18 cellular contexts compared by ENCODE assay signal in the genomic region with DNA sequence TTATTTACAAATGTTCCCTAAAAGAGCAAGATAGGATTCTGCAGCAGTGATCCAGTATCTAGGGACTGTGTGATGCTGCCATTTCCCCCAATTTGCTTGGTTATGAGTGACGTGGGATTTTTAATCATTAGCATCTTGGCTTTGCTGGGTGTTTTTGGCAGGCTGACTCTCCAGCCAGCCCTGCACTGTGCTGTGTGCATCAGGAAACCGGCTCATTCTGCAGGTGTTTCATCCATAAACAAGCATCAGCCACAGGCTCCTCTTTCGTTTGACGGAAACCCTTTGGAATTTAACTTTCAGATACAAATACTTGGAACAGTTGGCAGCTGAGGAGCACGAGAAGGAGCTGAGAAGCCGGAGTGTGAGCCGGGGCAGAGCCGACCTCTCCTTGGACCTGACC.
DNase-seq lines count a peak whose midpoint lies in the region; TF ChIP-seq lines count a peak whose summit lies in the region.
"Had no signal": no experiment of that assay in that cellular context is flagged by ENCODE, and none has a peak within 500 bp of the region (broad histone marks: within the 10 kb centered on the region; RNA-seq: fewer than 3 reads in every experiment).

No MANE protein-coding gene starts in this region.

- H3K4me3 Mint-ChIP-seq in Caco-2 (ENCODE audit: unreplicated experiment): no peak overlapping the region
- H3K4me3 Mint-ChIP-seq: activated naive CD8-positive, alpha-beta T cell had no signal

- peaks cover 18% of the 10 kb centered on the region for H3K27me3 Mint-ChIP-seq in Caco-2 (ENCODE audit: insufficient read depth, unreplicated experiment)

- TF ChIP-seq EP300 in SK-N-SH (IDR thresholded peaks at IDR 0.05; ENCODE audit: borderline replicate concordance in 1 of 2, low read depth in 1 of 2, low read length in 1 of 2): 0 out of 4 replicates have a peak, but pooled peaks of 1 of the 2 experiments have one; percentile 17
- no peak for TF ChIP-seq EP300 in suprapubic skin (IDR thresholded peaks at IDR 0.05)

- no peaks in the 10 kb centered on the region for H3K79me2 ChIP-seq in SK-N-SH (ENCODE audit: insufficient read depth)
- H3K79me2 ChIP-seq: parathyroid adenoma had no signal

- H3K4me2 ChIP-seq in SK-N-SH: peak overlapping the region; percentile 43

- H3K9me3 ChIP-seq in SK-N-SH (no peaks in the 10 kb centered on the region), suprapubic skin (no peaks in the 10 kb centered on the region), Caco-2 (no peaks in the 10 kb centered on the region)

- H3K9ac ChIP-seq in SK-N-SH: peak overlapping the region; percentile 27; the same call in 1 of the 2 replicates
- H3K9ac ChIP-seq: parathyroid adenoma had no signal

- H3K27me3 ChIP-seq in SK-N-SH (ENCODE audit: insufficient read depth): no peaks in the 10 kb centered on the region
- no peaks in the 10 kb centered on the region for H3K27me3 ChIP-seq in suprapubic skin
- no peaks in the 10 kb centered on the region; the same call in 1 of the 2 replicates for H3K27me3 ChIP-seq in Caco-2 (replicated peaks; ENCODE audit: control insufficient read depth, insufficient read depth, low read length)

- WGBS in SK-N-SH (ENCODE audit: low lambda C conversion rate): 45% methylated on average over 6 of the region's 8 CpGs
- 38% methylated on average over 8 of the region's 8 CpGs for WGBS in suprapubic skin

- TF ChIP-seq CTCF in SK-N-SH (IDR thresholded peaks at IDR 0.05) (no peak), suprapubic skin (IDR thresholded peaks at IDR 0.05) (no peak), Caco-2 (IDR thresholded peaks at IDR 0.05; ENCODE audit: insufficient read depth in 1 of 2, low read depth in 1 of 2, low read length in 1 of 2, severe bottlenecking in 1 of 2, unreplicated experiment in 1 of 2) (no peak)

- H3F3A ChIP-seq in SK-N-SH (replicated peaks; ENCODE audit: insufficient read depth): peaks cover 14% of the 10 kb centered on the region

- H3K4me1 ChIP-seq in SK-N-SH (ENCODE audit: control insufficient read depth in 1 of 2, insufficient read depth in 2 of 2, low read depth in 1 of 2, low read length in 1 of 2): peaks cover 0 to 31% of the 10 kb centered on the region in 2 experiments; a peak in 2 of 4 replicates
- H3K4me1 ChIP-seq in suprapubic skin: peaks cover 30% of the 10 kb centered on the region
- no peaks in the 10 kb centered on the region for H3K4me1 ChIP-seq in Caco-2
- H3K4me1 ChIP-seq: parathyroid adenoma had no signal

- H3K36me3 ChIP-seq in SK-N-SH (replicated peaks in 1 of 2; ENCODE audit: control insufficient read depth in 1 of 2, insufficient read depth in 2 of 2, low read length in 1 of 2): peaks cover 0 to 2% of the 10 kb centered on the region in 2 experiments
- H3K36me3 ChIP-seq in suprapubic skin: no peaks in the 10 kb centered on the region
- no peaks in the 10 kb centered on the region for H3K36me3 ChIP-seq in Caco-2 (ENCODE audit: control insufficient read depth, insufficient read depth, low read length)

- POLR2A ChIA-PET in SK-N-SH (lab: Yijun Ruan, JAX): no interaction called here
- POLR2A ChIA-PET in Caco-2 (lab: Charles Lee): no interaction called here

- BruUV-seq in Caco-2 (replicated peaks; lab: Mats Ljungman, UMichigan): no TSS peak

- H3K9me3 Mint-ChIP-seq in Caco-2 (ENCODE audit: unreplicated experiment): no peaks in the 10 kb centered on the region

- H2AFZ ChIP-seq in SK-N-SH (ENCODE audit: low read depth): no peak overlapping the region
- H2AFZ ChIP-seq: parathyroid adenoma had no signal

- H3K4me1 Mint-ChIP-seq in Caco-2 (ENCODE audit: low read depth, unreplicated experiment): no peaks in the 10 kb centered on the region

- no peak for TF ChIP-seq RAD21 in SK-N-SH (IDR thresholded peaks at IDR 0.05; ENCODE audit: low read length)

- peak overlapping the region; percentile 71 to 83 for H3K27ac ChIP-seq in SK-N-SH (ENCODE audit: low read depth in 2 of 2, low read length in 1 of 2)
- H3K27ac ChIP-seq in suprapubic skin: peak overlapping the region; percentile 31
- H3K27ac ChIP-seq: C4-2B, foreskin keratinocyte, parathyroid adenoma had no signal

- no peaks in the 10 kb centered on the region for H4K20me1 ChIP-seq in SK-N-SH (ENCODE audit: insufficient read depth)

- no peak for TF ChIP-seq POLR2A in suprapubic skin (IDR thresholded peaks at IDR 0.05)

- peak; percentile 65 for DNase-seq in EL
- peak; percentile 35 for DNase-seq in SK-N-SH
- DNase-seq in fibroblast of peridontal ligament (ENCODE audit: extremely low read depth): peak; percentile 71
- no peak for DNase-seq in suprapubic skin (ENCODE audit: low spot score in 2 of 2)
- DNase-seq in middle frontal gyrus (ENCODE audit: extremely low spot score, low spot score): no peak
- DNase-seq in Caco-2: no peak
- no peak for DNase-seq in NCI-H2171 (lab: John Stamatoyannopoulos, UW)
- DNase-seq: activated CD4-positive, alpha-beta T cell treated with anti-CD3 and anti-CD28 coated beads, Interleukin-2, amount 50 U/mL, for 1 hour; activated T-cell treated with anti-CD3 and anti-CD28 coated beads for 4 hours; foreskin keratinocyte; NCI-H1092 treated with DMSO at 0.1 percent for 48 hours; NCI-H2107; NCI-H69; small intestine; stimulated activated CD4-positive, alpha-beta T cell treated with anti-CD3 and anti-CD28 coated beads, Interleukin-4, amount 100 ng/mL, for 24 hours had no signal

- H3K9me2 ChIP-seq in SK-N-SH: no peaks in the 10 kb centered on the region

- no peaks in the 10 kb centered on the region for H3K36me3 Mint-ChIP-seq in Caco-2 (ENCODE audit: insufficient read depth, unreplicated experiment)
- H3K36me3 Mint-ChIP-seq: activated naive CD8-positive, alpha-beta T cell had no signal

- CTCF ChIA-PET in SK-N-SH (lab: Yijun Ruan, JAX): interaction anchor here (0.6 to 1.8 kb wide), 3 partner anchors 9 to 65 kb away, joined by 3 to 9 read pairs (median 3); no protein-coding TSS in a partner anchor
- CTCF ChIA-PET in Caco-2 (lab: Charles Lee): no interaction called here

- peak overlapping the region; percentile 16 to 33; a peak in 2 of 4 replicates for H3K4me3 ChIP-seq in SK-N-SH (ENCODE audit: low read depth in 2 of 2, low read length in 1 of 2)
- H3K4me3 ChIP-seq in suprapubic skin: peak overlapping the region; percentile 15
- no peak overlapping the region for H3K4me3 ChIP-seq in Caco-2 (ENCODE audit: low read depth, low read length)

- intact Hi-C loops in Caco-2 (cut with micrococcal nuclease; ENCODE audit: unreplicated experiment): no loop called here

- no peak overlapping the region for H3K27ac Mint-ChIP-seq in Caco-2 (ENCODE audit: unreplicated experiment)
- H3K27ac Mint-ChIP-seq: activated naive CD8-positive, alpha-beta T cell had no signal

TF ChIP-seq in SK-N-SH, 30 proteins besides CTCF, POLR2A, EP300 and RAD21:
- no peak for TF ChIP-seq TAF1 (IDR thresholded peaks at IDR 0.05; ENCODE audit: borderline replicate concordance, low read depth, low read length)
- TF ChIP-seq, protein P1, sequence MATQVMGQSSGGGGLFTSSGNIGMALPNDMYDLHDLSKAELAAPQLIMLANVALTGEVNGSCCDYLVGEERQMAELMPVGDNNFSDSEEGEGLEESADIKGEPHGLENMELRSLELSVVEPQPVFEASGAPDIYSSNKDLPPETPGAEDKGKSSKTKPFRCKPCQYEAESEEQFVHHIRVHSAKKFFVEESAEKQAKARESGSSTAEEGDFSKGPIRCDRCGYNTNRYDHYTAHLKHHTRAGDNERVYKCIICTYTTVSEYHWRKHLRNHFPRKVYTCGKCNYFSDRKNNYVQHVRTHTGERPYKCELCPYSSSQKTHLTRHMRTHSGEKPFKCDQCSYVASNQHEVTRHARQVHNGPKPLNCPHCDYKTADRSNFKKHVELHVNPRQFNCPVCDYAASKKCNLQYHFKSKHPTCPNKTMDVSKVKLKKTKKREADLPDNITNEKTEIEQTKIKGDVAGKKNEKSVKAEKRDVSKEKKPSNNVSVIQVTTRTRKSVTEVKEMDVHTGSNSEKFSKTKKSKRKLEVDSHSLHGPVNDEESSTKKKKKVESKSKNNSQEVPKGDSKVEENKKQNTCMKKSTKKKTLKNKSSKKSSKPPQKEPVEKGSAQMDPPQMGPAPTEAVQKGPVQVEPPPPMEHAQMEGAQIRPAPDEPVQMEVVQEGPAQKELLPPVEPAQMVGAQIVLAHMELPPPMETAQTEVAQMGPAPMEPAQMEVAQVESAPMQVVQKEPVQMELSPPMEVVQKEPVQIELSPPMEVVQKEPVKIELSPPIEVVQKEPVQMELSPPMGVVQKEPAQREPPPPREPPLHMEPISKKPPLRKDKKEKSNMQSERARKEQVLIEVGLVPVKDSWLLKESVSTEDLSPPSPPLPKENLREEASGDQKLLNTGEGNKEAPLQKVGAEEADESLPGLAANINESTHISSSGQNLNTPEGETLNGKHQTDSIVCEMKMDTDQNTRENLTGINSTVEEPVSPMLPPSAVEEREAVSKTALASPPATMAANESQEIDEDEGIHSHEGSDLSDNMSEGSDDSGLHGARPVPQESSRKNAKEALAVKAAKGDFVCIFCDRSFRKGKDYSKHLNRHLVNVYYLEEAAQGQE (IDR thresholded peaks at IDR 0.05; ENCODE audit: low read depth, low read length): no peak
- TF ChIP-seq TEAD4 (IDR thresholded peaks at IDR 0.05; ENCODE audit: borderline replicate concordance, insufficient read depth): 0 out of 2 replicates have a peak, but pooled peaks have one; percentile 17
- TF ChIP-seq FOXJ3 (CRISPR knock-in tag; IDR thresholded peaks at IDR 0.05): no peak
- peak; percentile 48 for TF ChIP-seq NFIC (IDR thresholded peaks at IDR 0.05; ENCODE audit: borderline replicate concordance)
- TF ChIP-seq, protein P2, sequence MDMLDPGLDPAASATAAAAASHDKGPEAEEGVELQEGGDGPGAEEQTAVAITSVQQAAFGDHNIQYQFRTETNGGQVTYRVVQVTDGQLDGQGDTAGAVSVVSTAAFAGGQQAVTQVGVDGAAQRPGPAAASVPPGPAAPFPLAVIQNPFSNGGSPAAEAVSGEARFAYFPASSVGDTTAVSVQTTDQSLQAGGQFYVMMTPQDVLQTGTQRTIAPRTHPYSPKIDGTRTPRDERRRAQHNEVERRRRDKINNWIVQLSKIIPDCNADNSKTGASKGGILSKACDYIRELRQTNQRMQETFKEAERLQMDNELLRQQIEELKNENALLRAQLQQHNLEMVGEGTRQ (IDR thresholded peaks at IDR 0.05; ENCODE audit: borderline replicate concordance, low read depth, low read length): no peak
- TF ChIP-seq MXI1 (IDR thresholded peaks at IDR 0.05; ENCODE audit: low read depth, low read length): no peak
- TF ChIP-seq, protein P3, sequence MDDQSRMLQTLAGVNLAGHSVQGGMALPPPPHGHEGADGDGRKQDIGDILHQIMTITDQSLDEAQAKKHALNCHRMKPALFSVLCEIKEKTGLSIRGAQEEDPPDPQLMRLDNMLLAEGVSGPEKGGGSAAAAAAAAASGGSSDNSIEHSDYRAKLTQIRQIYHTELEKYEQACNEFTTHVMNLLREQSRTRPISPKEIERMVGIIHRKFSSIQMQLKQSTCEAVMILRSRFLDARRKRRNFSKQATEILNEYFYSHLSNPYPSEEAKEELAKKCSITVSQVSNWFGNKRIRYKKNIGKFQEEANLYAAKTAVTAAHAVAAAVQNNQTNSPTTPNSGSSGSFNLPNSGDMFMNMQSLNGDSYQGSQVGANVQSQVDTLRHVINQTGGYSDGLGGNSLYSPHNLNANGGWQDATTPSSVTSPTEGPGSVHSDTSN (IDR thresholded peaks at IDR 0.05): peak; percentile 56
- TF ChIP-seq YY1 (IDR thresholded peaks at IDR 0.05; ENCODE audit: low read depth): no peak
- TF ChIP-seq TCF12 (IDR thresholded peaks at IDR 0.05): peak; percentile 60

Comparison
In these comparisons a context has a peak if more than half of its experiments do, and no peak if none do; other contexts are left out.
1. DNase-seq: peak in EL (single experiment), SK-N-SH (single experiment) and fibroblast of peridontal ligament (single experiment); none in suprapubic skin (0 of 2), middle frontal gyrus (single experiment), Caco-2 (0 of 2) and NCI-H2171 (single experiment).